1 cellular context compared by ENCODE assay signal in the genomic region with DNA sequence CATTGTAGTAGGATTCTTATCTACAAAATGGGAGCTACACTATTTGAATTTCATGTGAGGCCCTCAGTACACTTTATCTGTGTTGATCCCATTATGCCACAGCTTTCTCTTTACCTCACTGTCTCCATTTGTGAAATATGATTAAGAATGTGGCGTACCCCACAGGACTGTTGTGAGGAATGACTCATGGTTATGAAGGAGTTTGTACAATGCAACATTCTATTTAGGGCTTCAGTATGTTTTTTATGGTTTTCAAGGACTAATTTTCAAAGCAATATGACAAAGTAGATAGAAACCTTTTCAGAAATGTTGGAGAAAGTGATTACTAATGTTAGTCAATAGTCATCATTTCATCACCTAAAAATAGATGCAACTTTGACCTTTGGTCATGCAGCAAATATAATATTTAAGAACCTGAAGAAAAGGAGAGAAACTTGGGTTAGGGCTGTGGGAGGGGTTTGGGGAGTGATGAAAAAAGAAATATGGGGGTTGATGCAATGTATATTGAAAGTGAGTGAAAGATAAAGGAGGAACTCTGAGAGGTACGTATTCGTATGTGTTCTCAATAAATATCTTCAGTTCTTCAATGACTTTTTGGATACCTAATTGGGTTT.
TF ChIP-seq lines count a peak whose summit lies in the region.

No MANE protein-coding gene starts in this region.

TF ChIP-seq in GM12878, 131 proteins besides CTCF, POLR2A, EP300 and RAD21 (continued from another document and continues in another):
- 0 out of 2 replicates have a peak, but pooled peaks have one; percentile 29 for TF ChIP-seq ZNF217 (IDR thresholded peaks at IDR 0.05)
- no peak for TF ChIP-seq MTA2 (IDR thresholded peaks at IDR 0.05; ENCODE audit: low read depth)
- TF ChIP-seq RCOR1 (conservative IDR thresholded peaks at IDR 0.05; ENCODE audit: low read depth, low read length) = no peak
- TF ChIP-seq MEF2A (IDR thresholded peaks at IDR 0.05; ENCODE audit: insufficient read depth, low read depth, low read length) = peak; percentile 74
- peak; percentile 78 for TF ChIP-seq EED (IDR thresholded peaks at IDR 0.05; ENCODE audit: low read depth)
- peak; percentile 40; the same call in 1 of the 2 replicates for TF ChIP-seq NR2C1 (IDR thresholded peaks at IDR 0.05)
- no peak for TF ChIP-seq EGR1 (IDR thresholded peaks at IDR 0.05; ENCODE audit: borderline replicate concordance in 1 of 2, low read depth in 2 of 2, low read length in 2 of 2)
- no peak for TF ChIP-seq BRCA1 (IDR thresholded peaks at IDR 0.05; ENCODE audit: low read depth, low read length)
- TF ChIP-seq, protein P1, sequence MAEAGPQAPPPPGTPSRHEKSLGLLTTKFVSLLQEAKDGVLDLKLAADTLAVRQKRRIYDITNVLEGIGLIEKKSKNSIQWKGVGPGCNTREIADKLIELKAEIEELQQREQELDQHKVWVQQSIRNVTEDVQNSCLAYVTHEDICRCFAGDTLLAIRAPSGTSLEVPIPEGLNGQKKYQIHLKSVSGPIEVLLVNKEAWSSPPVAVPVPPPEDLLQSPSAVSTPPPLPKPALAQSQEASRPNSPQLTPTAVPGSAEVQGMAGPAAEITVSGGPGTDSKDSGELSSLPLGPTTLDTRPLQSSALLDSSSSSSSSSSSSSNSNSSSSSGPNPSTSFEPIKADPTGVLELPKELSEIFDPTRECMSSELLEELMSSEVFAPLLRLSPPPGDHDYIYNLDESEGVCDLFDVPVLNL (IDR thresholded peaks at IDR 0.05; ENCODE audit: low read depth, low read length) = no peak
- TF ChIP-seq, protein P2, sequence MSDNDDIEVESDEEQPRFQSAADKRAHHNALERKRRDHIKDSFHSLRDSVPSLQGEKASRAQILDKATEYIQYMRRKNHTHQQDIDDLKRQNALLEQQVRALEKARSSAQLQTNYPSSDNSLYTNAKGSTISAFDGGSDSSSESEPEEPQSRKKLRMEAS (IDR thresholded peaks at IDR 0.05; ENCODE audit: low read depth, low read length) = no peak
- TF ChIP-seq, protein P3, sequence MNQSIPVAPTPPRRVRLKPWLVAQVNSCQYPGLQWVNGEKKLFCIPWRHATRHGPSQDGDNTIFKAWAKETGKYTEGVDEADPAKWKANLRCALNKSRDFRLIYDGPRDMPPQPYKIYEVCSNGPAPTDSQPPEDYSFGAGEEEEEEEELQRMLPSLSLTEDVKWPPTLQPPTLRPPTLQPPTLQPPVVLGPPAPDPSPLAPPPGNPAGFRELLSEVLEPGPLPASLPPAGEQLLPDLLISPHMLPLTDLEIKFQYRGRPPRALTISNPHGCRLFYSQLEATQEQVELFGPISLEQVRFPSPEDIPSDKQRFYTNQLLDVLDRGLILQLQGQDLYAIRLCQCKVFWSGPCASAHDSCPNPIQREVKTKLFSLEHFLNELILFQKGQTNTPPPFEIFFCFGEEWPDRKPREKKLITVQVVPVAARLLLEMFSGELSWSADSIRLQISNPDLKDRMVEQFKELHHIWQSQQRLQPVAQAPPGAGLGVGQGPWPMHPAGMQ (IDR thresholded peaks at IDR 0.05; ENCODE audit: borderline replicate concordance) = no peak
- TF ChIP-seq, protein P4, sequence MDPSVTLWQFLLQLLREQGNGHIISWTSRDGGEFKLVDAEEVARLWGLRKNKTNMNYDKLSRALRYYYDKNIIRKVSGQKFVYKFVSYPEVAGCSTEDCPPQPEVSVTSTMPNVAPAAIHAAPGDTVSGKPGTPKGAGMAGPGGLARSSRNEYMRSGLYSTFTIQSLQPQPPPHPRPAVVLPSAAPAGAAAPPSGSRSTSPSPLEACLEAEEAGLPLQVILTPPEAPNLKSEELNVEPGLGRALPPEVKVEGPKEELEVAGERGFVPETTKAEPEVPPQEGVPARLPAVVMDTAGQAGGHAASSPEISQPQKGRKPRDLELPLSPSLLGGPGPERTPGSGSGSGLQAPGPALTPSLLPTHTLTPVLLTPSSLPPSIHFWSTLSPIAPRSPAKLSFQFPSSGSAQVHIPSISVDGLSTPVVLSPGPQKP (IDR thresholded peaks at IDR 0.05; ENCODE audit: low read depth, low read length) = no peak
- TF ChIP-seq NR2F1 (conservative IDR thresholded peaks at IDR 0.05) = peak; percentile 57
- TF ChIP-seq ZNF384 (IDR thresholded peaks at IDR 0.05; ENCODE audit: borderline replicate concordance, low read depth, low read length) = no peak
- no peak for TF ChIP-seq TAF1 (IDR thresholded peaks at IDR 0.05; ENCODE audit: borderline replicate concordance, low read depth, low read length)
- TF ChIP-seq CHD1 (IDR thresholded peaks at IDR 0.05; ENCODE audit: low read depth, low read length) = no peak
- no peak for TF ChIP-seq CHD4 (IDR thresholded peaks at IDR 0.05)
- no peak for TF ChIP-seq EZH2 (IDR thresholded peaks at IDR 0.05; ENCODE audit: borderline replicate concordance, control insufficient read depth, low read depth, low read length)
- TF ChIP-seq, protein P5, sequence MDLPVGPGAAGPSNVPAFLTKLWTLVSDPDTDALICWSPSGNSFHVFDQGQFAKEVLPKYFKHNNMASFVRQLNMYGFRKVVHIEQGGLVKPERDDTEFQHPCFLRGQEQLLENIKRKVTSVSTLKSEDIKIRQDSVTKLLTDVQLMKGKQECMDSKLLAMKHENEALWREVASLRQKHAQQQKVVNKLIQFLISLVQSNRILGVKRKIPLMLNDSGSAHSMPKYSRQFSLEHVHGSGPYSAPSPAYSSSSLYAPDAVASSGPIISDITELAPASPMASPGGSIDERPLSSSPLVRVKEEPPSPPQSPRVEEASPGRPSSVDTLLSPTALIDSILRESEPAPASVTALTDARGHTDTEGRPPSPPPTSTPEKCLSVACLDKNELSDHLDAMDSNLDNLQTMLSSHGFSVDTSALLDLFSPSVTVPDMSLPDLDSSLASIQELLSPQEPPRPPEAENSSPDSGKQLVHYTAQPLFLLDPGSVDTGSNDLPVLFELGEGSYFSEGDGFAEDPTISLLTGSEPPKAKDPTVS (IDR thresholded peaks at IDR 0.05; ENCODE audit: low read depth, low read length) = no peak
- no peak for TF ChIP-seq CBX5 (IDR thresholded peaks at IDR 0.05; ENCODE audit: low read depth)
- TF ChIP-seq, protein P6, sequence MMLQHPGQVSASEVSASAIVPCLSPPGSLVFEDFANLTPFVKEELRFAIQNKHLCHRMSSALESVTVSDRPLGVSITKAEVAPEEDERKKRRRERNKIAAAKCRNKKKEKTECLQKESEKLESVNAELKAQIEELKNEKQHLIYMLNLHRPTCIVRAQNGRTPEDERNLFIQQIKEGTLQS (IDR thresholded peaks at IDR 0.05; ENCODE audit: borderline replicate concordance, extremely low read depth, low read depth, low read length) = no peak
- TF ChIP-seq NFYA (IDR thresholded peaks at IDR 0.05; ENCODE audit: borderline replicate concordance, low read depth, low read length) = no peak
- TF ChIP-seq TBL1XR1 (IDR thresholded peaks at IDR 0.05; ENCODE audit: low read depth, low read length) = no peak
- TF ChIP-seq NFXL1 (IDR thresholded peaks at IDR 0.05; ENCODE audit: borderline replicate concordance) = no peak
- TF ChIP-seq KAT2A (conservative IDR thresholded peaks at IDR 0.05; ENCODE audit: control insufficient read depth, low read depth, low read length) = no peak
- TF ChIP-seq BHLHE40 (IDR thresholded peaks at IDR 0.05; ENCODE audit: borderline replicate concordance in 1 of 2, low read depth in 2 of 2, low read length in 1 of 2) = 0 out of 4 replicates have a peak, but pooled peaks of 1 of the 2 experiments have one; percentile 5
- TF ChIP-seq, protein P7, sequence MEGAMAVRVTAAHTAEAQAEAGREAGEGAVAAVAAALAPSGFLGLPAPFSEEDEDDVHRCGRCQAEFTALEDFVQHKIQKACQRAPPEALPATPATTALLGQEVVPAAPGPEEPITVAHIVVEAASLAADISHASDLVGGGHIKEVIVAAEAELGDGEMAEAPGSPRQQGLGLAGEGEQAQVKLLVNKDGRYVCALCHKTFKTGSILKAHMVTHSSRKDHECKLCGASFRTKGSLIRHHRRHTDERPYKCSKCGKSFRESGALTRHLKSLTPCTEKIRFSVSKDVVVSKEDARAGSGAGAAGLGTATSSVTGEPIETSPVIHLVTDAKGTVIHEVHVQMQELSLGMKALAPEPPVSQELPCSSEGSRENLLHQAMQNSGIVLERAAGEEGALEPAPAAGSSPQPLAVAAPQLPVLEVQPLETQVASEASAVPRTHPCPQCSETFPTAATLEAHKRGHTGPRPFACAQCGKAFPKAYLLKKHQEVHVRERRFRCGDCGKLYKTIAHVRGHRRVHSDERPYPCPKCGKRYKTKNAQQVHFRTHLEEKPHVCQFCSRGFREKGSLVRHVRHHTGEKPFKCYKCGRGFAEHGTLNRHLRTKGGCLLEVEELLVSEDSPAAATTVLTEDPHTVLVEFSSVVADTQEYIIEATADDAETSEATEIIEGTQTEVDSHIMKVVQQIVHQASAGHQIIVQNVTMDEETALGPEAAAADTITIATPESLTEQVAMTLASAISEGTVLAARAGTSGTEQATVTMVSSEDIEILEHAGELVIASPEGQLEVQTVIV (IDR thresholded peaks at IDR 0.05; ENCODE audit: borderline replicate concordance, partially characterized antibody) = no peak
- no peak for TF ChIP-seq SIX5 (IDR thresholded peaks at IDR 0.05; ENCODE audit: low read depth, low read length, severe bottlenecking)
- no peak for TF ChIP-seq ZNF622 (IDR thresholded peaks at IDR 0.05)
- no peak for TF ChIP-seq ZSCAN29 (IDR thresholded peaks at IDR 0.05)
- TF ChIP-seq, protein P8, sequence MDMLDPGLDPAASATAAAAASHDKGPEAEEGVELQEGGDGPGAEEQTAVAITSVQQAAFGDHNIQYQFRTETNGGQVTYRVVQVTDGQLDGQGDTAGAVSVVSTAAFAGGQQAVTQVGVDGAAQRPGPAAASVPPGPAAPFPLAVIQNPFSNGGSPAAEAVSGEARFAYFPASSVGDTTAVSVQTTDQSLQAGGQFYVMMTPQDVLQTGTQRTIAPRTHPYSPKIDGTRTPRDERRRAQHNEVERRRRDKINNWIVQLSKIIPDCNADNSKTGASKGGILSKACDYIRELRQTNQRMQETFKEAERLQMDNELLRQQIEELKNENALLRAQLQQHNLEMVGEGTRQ (IDR thresholded peaks at IDR 0.05; ENCODE audit: borderline replicate concordance, low read depth, low read length) = no peak
- no peak for TF ChIP-seq SMAD1 (IDR thresholded peaks at IDR 0.05; ENCODE audit: low read depth, partially characterized antibody)
- TF ChIP-seq HCFC1 (IDR thresholded peaks at IDR 0.05; ENCODE audit: low read length) = no peak
- TF ChIP-seq, protein P9, sequence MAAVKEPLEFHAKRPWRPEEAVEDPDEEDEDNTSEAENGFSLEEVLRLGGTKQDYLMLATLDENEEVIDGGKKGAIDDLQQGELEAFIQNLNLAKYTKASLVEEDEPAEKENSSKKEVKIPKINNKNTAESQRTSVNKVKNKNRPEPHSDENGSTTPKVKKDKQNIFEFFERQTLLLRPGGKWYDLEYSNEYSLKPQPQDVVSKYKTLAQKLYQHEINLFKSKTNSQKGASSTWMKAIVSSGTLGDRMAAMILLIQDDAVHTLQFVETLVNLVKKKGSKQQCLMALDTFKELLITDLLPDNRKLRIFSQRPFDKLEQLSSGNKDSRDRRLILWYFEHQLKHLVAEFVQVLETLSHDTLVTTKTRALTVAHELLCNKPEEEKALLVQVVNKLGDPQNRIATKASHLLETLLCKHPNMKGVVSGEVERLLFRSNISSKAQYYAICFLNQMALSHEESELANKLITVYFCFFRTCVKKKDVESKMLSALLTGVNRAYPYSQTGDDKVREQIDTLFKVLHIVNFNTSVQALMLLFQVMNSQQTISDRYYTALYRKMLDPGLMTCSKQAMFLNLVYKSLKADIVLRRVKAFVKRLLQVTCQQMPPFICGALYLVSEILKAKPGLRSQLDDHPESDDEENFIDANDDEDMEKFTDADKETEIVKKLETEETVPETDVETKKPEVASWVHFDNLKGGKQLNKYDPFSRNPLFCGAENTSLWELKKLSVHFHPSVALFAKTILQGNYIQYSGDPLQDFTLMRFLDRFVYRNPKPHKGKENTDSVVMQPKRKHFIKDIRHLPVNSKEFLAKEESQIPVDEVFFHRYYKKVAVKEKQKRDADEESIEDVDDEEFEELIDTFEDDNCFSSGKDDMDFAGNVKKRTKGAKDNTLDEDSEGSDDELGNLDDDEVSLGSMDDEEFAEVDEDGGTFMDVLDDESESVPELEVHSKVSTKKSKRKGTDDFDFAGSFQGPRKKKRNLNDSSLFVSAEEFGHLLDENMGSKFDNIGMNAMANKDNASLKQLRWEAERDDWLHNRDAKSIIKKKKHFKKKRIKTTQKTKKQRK (IDR thresholded peaks at IDR 0.05; ENCODE audit: low read depth, low read length) = no peak
- TF ChIP-seq, protein P10, sequence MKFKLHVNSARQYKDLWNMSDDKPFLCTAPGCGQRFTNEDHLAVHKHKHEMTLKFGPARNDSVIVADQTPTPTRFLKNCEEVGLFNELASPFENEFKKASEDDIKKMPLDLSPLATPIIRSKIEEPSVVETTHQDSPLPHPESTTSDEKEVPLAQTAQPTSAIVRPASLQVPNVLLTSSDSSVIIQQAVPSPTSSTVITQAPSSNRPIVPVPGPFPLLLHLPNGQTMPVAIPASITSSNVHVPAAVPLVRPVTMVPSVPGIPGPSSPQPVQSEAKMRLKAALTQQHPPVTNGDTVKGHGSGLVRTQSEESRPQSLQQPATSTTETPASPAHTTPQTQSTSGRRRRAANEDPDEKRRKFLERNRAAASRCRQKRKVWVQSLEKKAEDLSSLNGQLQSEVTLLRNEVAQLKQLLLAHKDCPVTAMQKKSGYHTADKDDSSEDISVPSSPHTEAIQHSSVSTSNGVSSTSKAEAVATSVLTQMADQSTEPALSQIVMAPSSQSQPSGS (IDR thresholded peaks at IDR 0.05; ENCODE audit: low read length) = peak; percentile 71
- TF ChIP-seq CBX3 (IDR thresholded peaks at IDR 0.05; ENCODE audit: borderline replicate concordance, low read depth) = no peak
- TF ChIP-seq YBX1 (IDR thresholded peaks at IDR 0.05) = no peak
- TF ChIP-seq FOXM1 (IDR thresholded peaks at IDR 0.05; ENCODE audit: low read depth, low read length) = peak; percentile 86; the same call in 1 of the 2 replicates
- TF ChIP-seq, protein P11, sequence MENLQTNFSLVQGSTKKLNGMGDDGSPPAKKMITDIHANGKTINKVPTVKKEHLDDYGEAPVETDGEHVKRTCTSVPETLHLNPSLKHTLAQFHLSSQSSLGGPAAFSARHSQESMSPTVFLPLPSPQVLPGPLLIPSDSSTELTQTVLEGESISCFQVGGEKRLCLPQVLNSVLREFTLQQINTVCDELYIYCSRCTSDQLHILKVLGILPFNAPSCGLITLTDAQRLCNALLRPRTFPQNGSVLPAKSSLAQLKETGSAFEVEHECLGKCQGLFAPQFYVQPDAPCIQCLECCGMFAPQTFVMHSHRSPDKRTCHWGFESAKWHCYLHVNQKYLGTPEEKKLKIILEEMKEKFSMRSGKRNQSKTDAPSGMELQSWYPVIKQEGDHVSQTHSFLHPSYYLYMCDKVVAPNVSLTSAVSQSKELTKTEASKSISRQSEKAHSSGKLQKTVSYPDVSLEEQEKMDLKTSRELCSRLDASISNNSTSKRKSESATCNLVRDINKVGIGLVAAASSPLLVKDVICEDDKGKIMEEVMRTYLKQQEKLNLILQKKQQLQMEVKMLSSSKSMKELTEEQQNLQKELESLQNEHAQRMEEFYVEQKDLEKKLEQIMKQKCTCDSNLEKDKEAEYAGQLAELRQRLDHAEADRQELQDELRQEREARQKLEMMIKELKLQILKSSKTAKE (IDR thresholded peaks at IDR 0.05; ENCODE audit: low read depth, poor library complexity, severe bottlenecking) = no peak
- no peak for TF ChIP-seq MYC (IDR thresholded peaks at IDR 0.05; ENCODE audit: insufficient read depth, insufficient read length, insufficient replicate concordance, low read length, severe bottlenecking)
- TF ChIP-seq YY1 (IDR thresholded peaks at IDR 0.05; ENCODE audit: low read depth, low read length) = no peak
- no peak for TF ChIP-seq CHD2 (IDR thresholded peaks at IDR 0.05; ENCODE audit: borderline replicate concordance, low read depth, low read length)
- TF ChIP-seq MXI1 (IDR thresholded peaks at IDR 0.05; ENCODE audit: low read depth, low read length) = no peak
- no peak for TF ChIP-seq KLF5 (IDR thresholded peaks at IDR 0.05; ENCODE audit: partially characterized antibody)
- no peak for TF ChIP-seq SPI1 (IDR thresholded peaks at IDR 0.05; ENCODE audit: borderline replicate concordance, insufficient read depth, low read depth, low read length)
- no peak for TF ChIP-seq SREBF2 (IDR thresholded peaks at IDR 0.05; ENCODE audit: low read length)
